21 cellular contexts compared by ENCODE assay signal in the genomic region with DNA sequence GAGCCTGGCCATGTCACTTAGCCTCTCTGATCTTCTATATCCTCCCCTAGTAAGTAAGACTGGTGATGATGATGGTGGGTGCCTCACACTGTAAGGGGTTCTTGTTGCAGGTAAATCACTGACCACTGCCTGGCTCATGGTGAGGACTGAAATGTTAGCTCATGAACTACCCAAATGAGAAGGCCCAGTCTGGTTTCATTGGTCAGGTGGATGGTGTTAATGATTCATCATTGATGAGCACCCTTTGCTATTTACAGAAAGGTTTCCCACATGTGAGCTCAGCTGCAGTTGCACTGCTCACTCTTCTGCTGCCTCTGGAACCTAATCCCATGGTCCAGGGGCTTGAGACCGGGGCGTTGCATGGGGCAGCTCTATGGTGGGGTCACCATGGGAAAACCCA.
"Had no signal": no experiment of that assay in that cellular context is flagged by ENCODE, and none has a peak within 500 bp of the region (broad histone marks: within the 10 kb centered on the region; RNA-seq: fewer than 3 reads in every experiment).

No MANE protein-coding gene starts in this region.

- H3K4me2 ChIP-seq: SK-N-SH had no signal

- H3K36me3 ChIP-seq: MG63 had no signal

- H3K9ac ChIP-seq: SK-N-SH had no signal

- H3K27me3 ChIP-seq: MG63 had no signal

- H3K9me3 ChIP-seq: MG63, SK-N-SH had no signal

- DNase-seq: KBM-7, MG63, NCI-H1092, NCI-H1105 treated with DMSO at 0.1 percent for 48 hours, NCI-H1417 treated with DMSO at 0.1 percent for 48 hours, NCI-H146, NCI-H1694 treated with DMSO at 0.1 percent for 48 hours, NCI-H1930, NCI-H2081, NCI-H2107, NCI-H2171, NCI-H226, NCI-H446, NCI-H510A, NCI-H524 treated with DMSO at 0.1 percent for 48 hours, NCI-H69, NCI-H774, Right ventricle myocardium superior, RPMI8226, SIG-M5, SK-N-SH had no signal

- H3K4me3 ChIP-seq: MG63 had no signal
